Comparison of ENCODE assay signal across 8 cellular contexts in the genomic region with DNA sequence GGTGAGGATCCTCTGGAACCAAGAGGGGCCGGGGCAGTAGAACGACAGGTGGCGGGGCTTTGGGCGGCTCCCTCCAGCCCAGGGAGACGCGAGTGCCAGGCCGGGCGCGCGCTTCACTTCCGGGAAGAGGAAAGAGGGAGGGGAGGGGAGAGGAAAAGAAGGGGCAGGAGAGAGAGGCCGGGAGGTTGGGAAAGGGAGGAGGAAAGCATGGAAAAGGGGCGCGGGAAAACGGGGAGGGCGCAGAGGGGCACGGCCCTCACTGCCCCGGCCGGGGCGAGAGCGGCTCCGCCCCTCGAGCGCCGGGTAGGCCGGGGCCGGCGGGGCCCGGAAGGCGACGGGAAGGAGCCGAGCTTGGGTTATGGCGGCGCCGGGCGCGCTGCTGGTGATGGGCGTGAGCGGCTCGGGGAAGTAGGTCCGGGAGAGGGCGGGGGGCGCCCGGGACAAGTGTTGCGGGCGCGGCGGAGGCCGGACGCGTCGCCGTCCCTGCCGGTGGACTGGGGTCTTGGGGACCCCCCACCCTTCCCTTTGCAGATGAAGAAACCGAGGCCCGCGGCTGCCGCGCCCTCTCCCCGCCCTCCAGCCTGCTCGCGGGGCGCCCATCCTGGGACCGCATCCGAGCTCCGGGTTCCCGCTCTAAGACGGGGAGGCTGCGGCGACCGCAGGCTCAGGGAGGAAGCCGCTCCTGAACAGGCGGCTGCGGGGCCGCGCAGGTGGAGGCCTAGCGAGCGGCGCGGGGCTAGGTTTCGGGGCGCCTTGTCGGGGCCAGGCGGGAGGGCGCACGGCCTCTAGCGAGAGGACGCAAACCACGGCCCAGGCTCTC. TPM values are rescaled to one million over a fixed set of nuclear protein-coding genes. Genes with fewer than 3 reads are reported as not detected.
DNase-seq lines count a peak whose midpoint lies in the region; ATAC-seq, FAIRE-seq and TF ChIP-seq lines count a peak whose summit lies in the region.

A gene (plus strand): TSS at position 330 of the 820 bp plus-strand sequence. CDS start 29 bp downstream, at position 359.

- peak; percentile 81 for ATAC-seq in HG02763 (IDR thresholded peaks at IDR 0.05; ENCODE audit: unreplicated experiment)
- peak; percentile 83 for ATAC-seq in WTC11

- intact Hi-C loops in kidney (cut with DNase I): loop anchor here (10.0 kb wide), 1 partner anchor 292 kb away; no protein-coding TSS in a partner anchor

- H3K9me3 ChIP-seq in kidney (ENCODE audit: control insufficient read depth in 1 of 2, low read length in 2 of 2): no peaks in the 10 kb centered on the region

- H3K4me1 ChIP-seq in kidney (ENCODE audit: control insufficient read depth in 1 of 2, insufficient read depth in 1 of 2, low read depth in 1 of 2, low read length in 2 of 2): peaks cover 0 to 9% of the 10 kb centered on the region in 2 donors

- H3K36me3 ChIP-seq in kidney (ENCODE audit: control insufficient read depth in 1 of 2, insufficient read depth in 2 of 2, low read length in 2 of 2): no peaks in the 10 kb centered on the region

- TF ChIP-seq CTCF in WTC11 (IDR thresholded peaks at IDR 0.05) (no peak), kidney (IDR thresholded peaks at IDR 0.05; ENCODE audit: borderline replicate concordance, extremely low read depth, insufficient read depth) (no peak)

- no peak for FAIRE-seq in kidney (lab: Jason Lieb, UNC)

- peak within 1 kb of the TSS; percentile 80 for H3K4me3 Mint-ChIP-seq in WTC11

- no peak within 1 kb of the TSS for H3K27ac Mint-ChIP-seq in WTC11

- DNase-seq in NCI-H2081 (lab: John Stamatoyannopoulos, UW) (peak; percentile 56 to 68), NCI-H2081 treated with DMSO at 0.1 percent for 48 hours (lab: John Stamatoyannopoulos, UW) (no peak), NCI-H1417 (lab: John Stamatoyannopoulos, UW) (peak; percentile 42 to 96 (median 90)), WTC11 (ENCODE audit: low spot score) (peak; percentile 69), caudate nucleus (lab: John Stamatoyannopoulos, UW) (peak in 58 of 61 donors; percentile 8 to 86 (median 59)), kidney (peak; percentile 86)
- DNase-seq in stimulated activated CD4-positive, alpha-beta T cell treated with anti-CD3 and anti-CD28 coated beads, Interleukin-15, amount 100 ng/mL, for 48 hours (ENCODE audit: low read depth in 2 of 2): peak; percentile 29 to 49

- H3K9ac ChIP-seq in kidney (ENCODE audit: low read length in 2 of 2): peak within 1 kb of the TSS; percentile 56 to 71

- H3K27me3 Mint-ChIP-seq in WTC11 (ENCODE audit: low read depth): peaks cover 8% of the 10 kb centered on the region

- peaks cover 17% of the 10 kb centered on the region for H3K4me1 Mint-ChIP-seq in WTC11

- no peaks in the 10 kb centered on the region for H3K9me3 Mint-ChIP-seq in WTC11

- POLR2A ChIA-PET in WTC11 (lab: Charles Lee): interaction anchor here (1.0 to 1.5 kb wide), 2 partner anchors 85 to 298 kb away, joined by 3 to 4 read pairs; a partner anchor contains a TSS

- no peaks in the 10 kb centered on the region for H3K36me3 Mint-ChIP-seq in WTC11

- H3K4me3 ChIP-seq in kidney (ENCODE audit: low read length in 2 of 2): peak within 1 kb of the TSS; percentile 66 to 75

- CTCF ChIA-PET in WTC11 (lab: Charles Lee): interaction anchor here (0.7 to 2.1 kb wide), 5 partner anchors 22 to 403 kb away, joined by 3 to 15 read pairs (median 4); no protein-coding TSS in a partner anchor

- H3K27ac ChIP-seq in caudate nucleus (ENCODE audit: low read depth, low read length) (peak within 1 kb of the TSS; percentile 80), kidney (ENCODE audit: low read depth in 2 of 2, low read length in 2 of 2) (peak within 1 kb of the TSS; percentile 81 to 86)

TF ChIP-seq in WTC11, 78 proteins besides CTCF, POLR2A, EP300 and RAD21 (continues in another document):
- 0 out of 2 replicates have a peak, but pooled peaks have one; percentile 21 for TF ChIP-seq NR3C1 (CRISPR knock-in tag; conservative IDR thresholded peaks at IDR 0.05; ENCODE audit: low read depth)
- TF ChIP-seq ZBTB21 (CRISPR knock-in tag; IDR thresholded peaks at IDR 0.05; ENCODE audit: borderline replicate concordance): 0 out of 2 replicates have a peak, but pooled peaks have one; percentile 20
- peak; percentile 60; the same call in 1 of the 2 replicates for TF ChIP-seq NFE2L1 (CRISPR knock-in tag; IDR thresholded peaks at IDR 0.05)
- 0 out of 2 replicates have a peak, but pooled peaks have one; percentile 39 for TF ChIP-seq ZNF219 (CRISPR knock-in tag; IDR thresholded peaks at IDR 0.05; ENCODE audit: borderline replicate concordance)
- TF ChIP-seq, protein P1, sequence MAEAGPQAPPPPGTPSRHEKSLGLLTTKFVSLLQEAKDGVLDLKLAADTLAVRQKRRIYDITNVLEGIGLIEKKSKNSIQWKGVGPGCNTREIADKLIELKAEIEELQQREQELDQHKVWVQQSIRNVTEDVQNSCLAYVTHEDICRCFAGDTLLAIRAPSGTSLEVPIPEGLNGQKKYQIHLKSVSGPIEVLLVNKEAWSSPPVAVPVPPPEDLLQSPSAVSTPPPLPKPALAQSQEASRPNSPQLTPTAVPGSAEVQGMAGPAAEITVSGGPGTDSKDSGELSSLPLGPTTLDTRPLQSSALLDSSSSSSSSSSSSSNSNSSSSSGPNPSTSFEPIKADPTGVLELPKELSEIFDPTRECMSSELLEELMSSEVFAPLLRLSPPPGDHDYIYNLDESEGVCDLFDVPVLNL (CRISPR knock-in tag; IDR thresholded peaks at IDR 0.05; ENCODE audit: borderline replicate concordance, low read depth): peak; percentile 68; the same call in 1 of the 2 replicates
- peak; percentile 100 for TF ChIP-seq ETV6 (CRISPR knock-in tag; IDR thresholded peaks at IDR 0.05)
- TF ChIP-seq, protein P2, sequence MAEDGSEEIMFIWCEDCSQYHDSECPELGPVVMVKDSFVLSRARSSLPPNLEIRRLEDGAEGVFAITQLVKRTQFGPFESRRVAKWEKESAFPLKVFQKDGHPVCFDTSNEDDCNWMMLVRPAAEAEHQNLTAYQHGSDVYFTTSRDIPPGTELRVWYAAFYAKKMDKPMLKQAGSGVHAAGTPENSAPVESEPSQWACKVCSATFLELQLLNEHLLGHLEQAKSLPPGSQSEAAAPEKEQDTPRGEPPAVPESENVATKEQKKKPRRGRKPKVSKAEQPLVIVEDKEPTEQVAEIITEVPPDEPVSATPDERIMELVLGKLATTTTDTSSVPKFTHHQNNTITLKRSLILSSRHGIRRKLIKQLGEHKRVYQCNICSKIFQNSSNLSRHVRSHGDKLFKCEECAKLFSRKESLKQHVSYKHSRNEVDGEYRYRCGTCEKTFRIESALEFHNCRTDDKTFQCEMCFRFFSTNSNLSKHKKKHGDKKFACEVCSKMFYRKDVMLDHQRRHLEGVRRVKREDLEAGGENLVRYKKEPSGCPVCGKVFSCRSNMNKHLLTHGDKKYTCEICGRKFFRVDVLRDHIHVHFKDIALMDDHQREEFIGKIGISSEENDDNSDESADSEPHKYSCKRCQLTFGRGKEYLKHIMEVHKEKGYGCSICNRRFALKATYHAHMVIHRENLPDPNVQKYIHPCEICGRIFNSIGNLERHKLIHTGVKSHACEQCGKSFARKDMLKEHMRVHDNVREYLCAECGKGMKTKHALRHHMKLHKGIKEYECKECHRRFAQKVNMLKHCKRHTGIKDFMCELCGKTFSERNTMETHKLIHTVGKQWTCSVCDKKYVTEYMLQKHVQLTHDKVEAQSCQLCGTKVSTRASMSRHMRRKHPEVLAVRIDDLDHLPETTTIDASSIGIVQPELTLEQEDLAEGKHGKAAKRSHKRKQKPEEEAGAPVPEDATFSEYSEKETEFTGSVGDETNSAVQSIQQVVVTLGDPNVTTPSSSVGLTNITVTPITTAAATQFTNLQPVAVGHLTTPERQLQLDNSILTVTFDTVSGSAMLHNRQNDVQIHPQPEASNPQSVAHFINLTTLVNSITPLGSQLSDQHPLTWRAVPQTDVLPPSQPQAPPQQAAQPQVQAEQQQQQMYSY (CRISPR knock-in tag; IDR thresholded peaks at IDR 0.05): 0 out of 2 replicates have a peak, but pooled peaks have one; percentile 12
- TF ChIP-seq, protein P3, sequence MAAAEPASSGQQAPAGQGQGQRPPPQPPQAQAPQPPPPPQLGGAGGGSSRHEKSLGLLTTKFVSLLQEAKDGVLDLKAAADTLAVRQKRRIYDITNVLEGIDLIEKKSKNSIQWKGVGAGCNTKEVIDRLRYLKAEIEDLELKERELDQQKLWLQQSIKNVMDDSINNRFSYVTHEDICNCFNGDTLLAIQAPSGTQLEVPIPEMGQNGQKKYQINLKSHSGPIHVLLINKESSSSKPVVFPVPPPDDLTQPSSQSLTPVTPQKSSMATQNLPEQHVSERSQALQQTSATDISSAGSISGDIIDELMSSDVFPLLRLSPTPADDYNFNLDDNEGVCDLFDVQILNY (CRISPR knock-in tag; IDR thresholded peaks at IDR 0.05): 0 out of 2 replicates have a peak, but pooled peaks have one; percentile 26
- no peak for TF ChIP-seq ZNF671 (CRISPR knock-in tag; IDR thresholded peaks at IDR 0.05)
- peak; percentile 57; the same call in 1 of the 2 replicates for TF ChIP-seq TCF7 (CRISPR knock-in tag; IDR thresholded peaks at IDR 0.05; ENCODE audit: low read depth)
- TF ChIP-seq TP53 (CRISPR knock-in tag; IDR thresholded peaks at IDR 0.05): peak; percentile 34; the same call in 1 of the 2 replicates
- 0 out of 2 replicates have a peak, but pooled peaks have one; percentile 40 for TF ChIP-seq ZNF416 (CRISPR knock-in tag; IDR thresholded peaks at IDR 0.05)
- 0 out of 2 replicates have a peak, but pooled peaks have one; percentile 66 for TF ChIP-seq ELF4 (CRISPR knock-in tag; IDR thresholded peaks at IDR 0.05; ENCODE audit: low read depth)
- TF ChIP-seq, protein P4, sequence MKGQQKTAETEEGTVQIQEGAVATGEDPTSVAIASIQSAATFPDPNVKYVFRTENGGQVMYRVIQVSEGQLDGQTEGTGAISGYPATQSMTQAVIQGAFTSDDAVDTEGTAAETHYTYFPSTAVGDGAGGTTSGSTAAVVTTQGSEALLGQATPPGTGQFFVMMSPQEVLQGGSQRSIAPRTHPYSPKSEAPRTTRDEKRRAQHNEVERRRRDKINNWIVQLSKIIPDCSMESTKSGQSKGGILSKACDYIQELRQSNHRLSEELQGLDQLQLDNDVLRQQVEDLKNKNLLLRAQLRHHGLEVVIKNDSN (CRISPR knock-in tag; IDR thresholded peaks at IDR 0.05): peak; percentile 17; the same call in 1 of the 2 replicates
- 0 out of 2 replicates have a peak, but pooled peaks have one; percentile 22 for TF ChIP-seq TEAD4 (CRISPR knock-in tag; IDR thresholded peaks at IDR 0.05)
- peak; percentile 41; the same call in 1 of the 2 replicates for TF ChIP-seq JUN (CRISPR knock-in tag; IDR thresholded peaks at IDR 0.05)
- TF ChIP-seq SMAD4 (CRISPR knock-in tag; IDR thresholded peaks at IDR 0.05): no peak
- TF ChIP-seq PRRX2 (CRISPR knock-in tag; IDR thresholded peaks at IDR 0.05): no peak
- TF ChIP-seq KAT7 (CRISPR knock-in tag; IDR thresholded peaks at IDR 0.05; ENCODE audit: borderline replicate concordance): peak; percentile 27; the same call in 1 of the 2 replicates
- TF ChIP-seq FOXP1 (CRISPR knock-in tag; IDR thresholded peaks at IDR 0.05; ENCODE audit: borderline replicate concordance): peak; percentile 55; the same call in 1 of the 2 replicates

RNA-seq across cellular contexts. Expression of the gene that starts here (rescaled TPM):
- total RNA-seq in WTC11 (2021): 0.50 to 0.78 TPM (median 0.69 TPM) in 3 replicates
- total RNA-seq in kidney: 7.4 TPM
- 39.2 TPM for polyA plus RNA-seq in kidney (ENCODE audit: insufficient read depth, low read depth, low replicate concordance)

Comparison
In these comparisons a context has a peak if more than half of its experiments do, and no peak if none do; other contexts are left out.
1. Peak in DNase-seq and ATAC-seq in WTC11; RNA of the gene not detected or under 1 TPM.